ENCODE assay signal across 16 cellular contexts in genomic region chr6:145277358-145278097, GRCh38.
DNase-seq lines count a peak whose midpoint lies in the region; ATAC-seq and TF ChIP-seq lines count a peak whose summit lies in the region.
"Had no signal": no experiment of that assay in that cellular context is flagged by ENCODE, and none has a peak within 500 bp of the region (broad histone marks: within the 10 kb centered on the region; RNA-seq: fewer than 3 reads in every experiment).

No MANE protein-coding gene starts in this region.

- H3K4me3 ChIP-seq in A673 (ENCODE audit: low read depth, low read length, poor library complexity, severe bottlenecking), result no peak overlapping the region
- H3K4me3 ChIP-seq: SJCRH30 had no signal

- BruUV-seq in A673 (replicated peaks; lab: Mats Ljungman, UMichigan), result no TSS peak

- POLR2A ChIA-PET in A673 (lab: Charles Lee; ENCODE audit: low non-redundant PET), result no interaction called here

- H3K9me3 ChIP-seq in A673 (ENCODE audit: low read depth, low read length, poor library complexity, severe bottlenecking), result no peaks in the 10 kb centered on the region
- H3K9me3 ChIP-seq: SJCRH30 had no signal

- TF ChIP-seq CTCF in VCaP (conservative IDR thresholded peaks at IDR 0.05) (no peak), A673 (conservative IDR thresholded peaks at IDR 0.05; ENCODE audit: low read depth, low read length) (no peak)

- DNase-seq in Right ventricle myocardium superior (no peak), Right ventricle myocardium inferior (ENCODE audit: missing footprints) (no peak), M059J (ENCODE audit: low read depth) (peak; percentile 9), myocyte (ENCODE audit: low read depth) (peak; percentile 23), A673 (ENCODE audit: low spot score) (no peak), NCI-H2196 (lab: John Stamatoyannopoulos, UW; ENCODE audit: unreplicated experiment) (no peak)
- DNase-seq in activated T-cell treated with anti-CD3 and anti-CD28 coated beads, Interleukin-2, amount 50 U/mL, for 1 hour, result no peak
- DNase-seq: DMS53; NCI-H1694; NCI-H2081; NK-92 treated with Interleukin-12 subunit alpha and Interleukin-12 subunit beta, amount 100 ng/mL, for 24 hours; SJCRH30 had no signal

- intact Hi-C loops in Right ventricle myocardium superior (cut with DNase I) (no loop called here), Right ventricle myocardium inferior (cut with DNase I) (no loop called here), A673 (cut with micrococcal nuclease; ENCODE audit: unreplicated experiment) (no loop called here)

- H3K27ac ChIP-seq in VCaP, result peak overlapping the region; percentile 28; the same call in 1 of the 2 replicates
- no peak overlapping the region for H3K27ac ChIP-seq in A673 (ENCODE audit: low read depth, low read length, poor library complexity, severe bottlenecking)
- H3K27ac ChIP-seq: C4-2B, SJCRH30 had no signal

- no peaks in the 10 kb centered on the region for H3K36me3 ChIP-seq in A673 (ENCODE audit: insufficient read depth, low read length, poor library complexity, severe bottlenecking)
- H3K36me3 ChIP-seq: SJCRH30 had no signal

- H3K27me3 ChIP-seq in A673 (replicated peaks; ENCODE audit: insufficient read depth, low read depth, low read length, poor library complexity), result no peaks in the 10 kb centered on the region
- H3K27me3 ChIP-seq: SJCRH30 had no signal

- H3K4me1 ChIP-seq in A673 (ENCODE audit: insufficient read depth, low read length, poor library complexity, severe bottlenecking), result peaks cover 16% of the 10 kb centered on the region
- H3K4me1 ChIP-seq: SJCRH30 had no signal

- CTCF ChIA-PET in A673 (lab: Charles Lee), result no interaction called here

- peak; percentile 77 for ATAC-seq in Right ventricle myocardium superior (ENCODE audit: poor library complexity)
- ATAC-seq in Right ventricle myocardium inferior, result no peak
- ATAC-seq: HCT116, Panc1 had no signal

Comparison
In these comparisons a context has a peak if more than half of its experiments do, and no peak if none do; other contexts are left out.
1. DNase-seq: peak in M059J (single experiment) and myocyte (single experiment); none in Right ventricle myocardium superior (single experiment), Right ventricle myocardium inferior (single experiment), activated T-cell treated with anti-CD3 and anti-CD28 coated beads, Interleukin-2, amount 50 U/mL, for 1 hour (single experiment), A673 (single experiment) and NCI-H2196 (single experiment).